Comparison of ENCODE assay signal across 17 cellular contexts in the genomic region with DNA sequence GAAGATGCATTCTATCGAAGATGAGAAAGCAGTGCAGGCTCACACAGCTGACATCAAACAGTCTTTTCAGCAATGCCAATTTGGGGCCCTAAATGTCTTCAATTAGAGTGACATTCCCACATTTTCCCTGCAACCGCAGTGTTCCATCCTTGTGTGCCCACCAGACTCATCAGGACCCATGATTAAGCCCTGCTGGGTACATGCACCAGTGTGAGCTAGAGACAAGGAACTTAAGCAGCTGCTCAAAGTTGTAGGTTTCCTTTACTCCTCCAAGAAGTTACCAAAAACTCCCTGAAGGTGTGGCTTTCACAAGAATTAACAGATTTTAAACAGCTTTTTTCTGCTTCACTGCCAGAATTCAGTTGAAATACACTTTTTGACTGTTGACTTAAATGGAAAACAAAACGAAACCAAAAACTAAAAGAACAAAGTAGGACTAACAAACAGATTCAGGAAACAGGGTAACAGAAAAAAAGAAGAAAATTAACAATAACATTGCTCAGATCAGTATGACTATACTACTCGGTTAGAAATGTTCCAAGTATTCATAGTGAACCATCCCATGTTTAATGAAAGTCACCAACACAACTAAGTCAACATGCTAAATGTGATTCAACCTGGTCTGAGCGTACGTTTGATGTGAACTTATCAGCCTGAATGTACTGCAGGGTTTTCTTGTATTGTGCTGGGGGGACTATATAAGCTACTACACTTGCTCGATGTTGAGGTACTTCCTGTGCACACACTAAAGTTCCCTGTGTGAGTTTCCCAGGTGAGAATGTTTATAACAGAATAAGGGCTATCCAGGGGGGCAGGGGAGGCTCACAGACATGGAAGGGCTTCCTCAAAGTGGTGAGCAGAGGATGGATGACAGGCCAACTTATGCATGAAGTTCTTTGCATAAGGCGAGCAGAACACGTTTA. TPM values are rescaled to one million over a fixed set of nuclear protein-coding genes. Genes with fewer than 3 reads are reported as not detected.
DNase-seq lines count a peak whose midpoint lies in the region; ATAC-seq and TF ChIP-seq lines count a peak whose summit lies in the region.
"Had no signal": no experiment of that assay in that cellular context is flagged by ENCODE, and none has a peak within 500 bp of the region (broad histone marks: within the 10 kb centered on the region; RNA-seq: fewer than 3 reads in every experiment).

No MANE protein-coding gene starts in this region.

- peaks cover 4% of the 10 kb centered on the region for H3K4me1 ChIP-seq in effector memory CD4-positive, alpha-beta T cell (ENCODE audit: control insufficient read depth, insufficient read depth, low read length, poor library complexity, severe bottlenecking)
- H3K4me1 ChIP-seq in right cardiac atrium (ENCODE audit: control insufficient read depth, insufficient read depth, low read length), result no peaks in the 10 kb centered on the region
- H3K4me1 ChIP-seq in A673 (ENCODE audit: insufficient read depth, low read length, poor library complexity, severe bottlenecking), result no peaks in the 10 kb centered on the region
- H3K4me1 ChIP-seq: testis had no signal

- CTCF ChIA-PET in activated CD4-positive, alpha-beta T cell treated with anti-CD3 and anti-CD28 coated beads, Interleukin-2, amount 10 ng/mL, durations not matched to agents 7 days and 5 days (lab: Charles Lee), result interaction anchor here (0.5 to 2.4 kb wide), 11 partner anchors 9 to 135 kb away, joined by 3 to 9 read pairs (median 3); no protein-coding TSS in a partner anchor
- CTCF ChIA-PET in A673 (lab: Charles Lee), result no interaction called here

- no peaks in the 10 kb centered on the region for H3K27me3 Mint-ChIP-seq in activated CD4-positive, alpha-beta T cell treated with anti-CD3 and anti-CD28 coated beads, Interleukin-2, amount 10 ng/mL, durations not matched to agents 7 days and 5 days
- no peaks in the 10 kb centered on the region for H3K27me3 Mint-ChIP-seq in stimulated activated naive CD8-positive, alpha-beta T cell treated with anti-CD3 and anti-CD28 coated beads, Interleukin-15, amount 100 ng/mL, for 72 hours

- peak overlapping the region; percentile 51 for H3K27ac ChIP-seq in effector memory CD4-positive, alpha-beta T cell (ENCODE audit: insufficient read depth, low read length, poor library complexity, severe bottlenecking)
- no peak overlapping the region for H3K27ac ChIP-seq in right cardiac atrium (ENCODE audit: low read length)
- H3K27ac ChIP-seq in A673 (ENCODE audit: low read depth, low read length, poor library complexity, severe bottlenecking), result no peak overlapping the region
- H3K27ac ChIP-seq: testis, WERI-Rb-1 had no signal

- H3K27ac Mint-ChIP-seq in activated CD4-positive, alpha-beta T cell treated with anti-CD3 and anti-CD28 coated beads, Interleukin-2, amount 10 ng/mL, durations not matched to agents 7 days and 5 days, result peak overlapping the region; percentile 92
- peak overlapping the region; percentile 86 to 93 for H3K27ac Mint-ChIP-seq in stimulated activated naive CD8-positive, alpha-beta T cell treated with anti-CD3 and anti-CD28 coated beads, Interleukin-15, amount 100 ng/mL, for 72 hours

- H3K4me3 Mint-ChIP-seq in activated CD4-positive, alpha-beta T cell treated with anti-CD3 and anti-CD28 coated beads, Interleukin-2, amount 10 ng/mL, durations not matched to agents 7 days and 5 days, result peak overlapping the region; percentile 65
- peak overlapping the region; percentile 60 to 72 for H3K4me3 Mint-ChIP-seq in stimulated activated naive CD8-positive, alpha-beta T cell treated with anti-CD3 and anti-CD28 coated beads, Interleukin-15, amount 100 ng/mL, for 72 hours

- ATAC-seq in stimulated activated naive CD8-positive, alpha-beta T cell treated with anti-CD3 and anti-CD28 coated beads, Interleukin-15, amount 100 ng/mL, for 72 hours, result peak; percentile 96
- ATAC-seq in right cardiac atrium, result no peak

- H3K27me3 ChIP-seq in effector memory CD4-positive, alpha-beta T cell (replicated peaks; ENCODE audit: control insufficient read depth, insufficient read depth, low read length, poor library complexity, severe bottlenecking), result no peaks in the 10 kb centered on the region
- no peaks in the 10 kb centered on the region for H3K27me3 ChIP-seq in right cardiac atrium (ENCODE audit: control insufficient read depth, insufficient read depth)
- no peaks in the 10 kb centered on the region for H3K27me3 ChIP-seq in A673 (replicated peaks; ENCODE audit: insufficient read depth, low read depth, low read length, poor library complexity)
- H3K27me3 ChIP-seq: testis had no signal

- DNase-seq in activated CD8-positive, alpha-beta memory T cell treated with anti-CD3 and anti-CD28 coated beads for 24 hours, result peak; percentile 62
- DNase-seq in activated CD8-positive, alpha-beta memory T cell treated with anti-CD3 and anti-CD28 coated beads, Interleukin-2, amount 50 U/mL, for 4 hours, result no peak
- peak; percentile 40 for DNase-seq in activated CD4-positive, alpha-beta T cell treated with anti-CD3 and anti-CD28 coated beads, Interleukin-2, amount 10 ng/mL, durations not matched to agents 7 days and 5 days
- no peak for DNase-seq in effector memory CD4-positive, alpha-beta T cell
- peak in 1 of 2 donors; percentile 19 for DNase-seq in stimulated activated naive CD8-positive, alpha-beta T cell treated with anti-CD3 and anti-CD28 coated beads, Interleukin-15, amount 100 ng/mL, for 72 hours
- DNase-seq in right cardiac atrium, result no peak
- no peak for DNase-seq in effector CD4-positive, alpha-beta T cell
- DNase-seq in A673 (ENCODE audit: low spot score), result no peak
- DNase-seq: EL, hypothalamus, mammary epithelial cell, NCI-H510A treated with DMSO at 0.1 percent for 48 hours, testis, WERI-Rb-1 had no signal

- H3K9me3 ChIP-seq in effector memory CD4-positive, alpha-beta T cell (ENCODE audit: control insufficient read depth, low read length), result no peaks in the 10 kb centered on the region
- H3K9me3 ChIP-seq in right cardiac atrium (ENCODE audit: control insufficient read depth, low read length) (no peaks in the 10 kb centered on the region), A673 (ENCODE audit: low read depth, low read length, poor library complexity, severe bottlenecking) (no peaks in the 10 kb centered on the region)
- H3K9me3 ChIP-seq: testis had no signal

- H3K36me3 ChIP-seq in effector memory CD4-positive, alpha-beta T cell (ENCODE audit: control insufficient read depth, insufficient read depth, low read length), result peaks cover 17% of the 10 kb centered on the region
- H3K36me3 ChIP-seq in A673 (ENCODE audit: insufficient read depth, low read length, poor library complexity, severe bottlenecking), result peaks cover 7% of the 10 kb centered on the region

- H3K4me1 Mint-ChIP-seq in activated CD4-positive, alpha-beta T cell treated with anti-CD3 and anti-CD28 coated beads, Interleukin-2, amount 10 ng/mL, durations not matched to agents 7 days and 5 days, result peaks cover 36% of the 10 kb centered on the region
- peaks cover 36% of the 10 kb centered on the region for H3K4me1 Mint-ChIP-seq in stimulated activated naive CD8-positive, alpha-beta T cell treated with anti-CD3 and anti-CD28 coated beads, Interleukin-15, amount 100 ng/mL, for 72 hours

- H3K36me3 Mint-ChIP-seq in activated CD4-positive, alpha-beta T cell treated with anti-CD3 and anti-CD28 coated beads, Interleukin-2, amount 10 ng/mL, durations not matched to agents 7 days and 5 days (ENCODE audit: low read depth), result peaks cover 35% of the 10 kb centered on the region

- POLR2A ChIA-PET in activated CD4-positive, alpha-beta T cell treated with anti-CD3 and anti-CD28 coated beads, Interleukin-2, amount 10 ng/mL, durations not matched to agents 7 days and 5 days (lab: Charles Lee), result interaction anchor here (0.5 to 1.3 kb wide), 5 partner anchors 22 to 1174 kb away, joined by 3 to 5 read pairs (median 4); no protein-coding TSS in a partner anchor
- POLR2A ChIA-PET in A673 (lab: Charles Lee; ENCODE audit: low non-redundant PET), result no interaction called here

- peak overlapping the region; percentile 31 for H3K4me3 ChIP-seq in effector memory CD4-positive, alpha-beta T cell (ENCODE audit: insufficient read depth, low read depth, low read length, poor library complexity, severe bottlenecking)
- H3K4me3 ChIP-seq in right cardiac atrium (ENCODE audit: low read length) (no peak overlapping the region), A673 (ENCODE audit: low read depth, low read length, poor library complexity, severe bottlenecking) (no peak overlapping the region)
- H3K4me3 ChIP-seq: testis had no signal

- H3K9me3 Mint-ChIP-seq in activated CD4-positive, alpha-beta T cell treated with anti-CD3 and anti-CD28 coated beads, Interleukin-2, amount 10 ng/mL, durations not matched to agents 7 days and 5 days, result no peaks in the 10 kb centered on the region
- H3K9me3 Mint-ChIP-seq in stimulated activated naive CD8-positive, alpha-beta T cell treated with anti-CD3 and anti-CD28 coated beads, Interleukin-15, amount 100 ng/mL, for 72 hours, result no peaks in the 10 kb centered on the region

- intact Hi-C loops in right cardiac atrium (cut with DNase I), result no loop called here
- intact Hi-C loops in A673 (cut with micrococcal nuclease; ENCODE audit: unreplicated experiment), result no loop called here

- 84% methylated on average over 9 of the region's 9 CpGs for WGBS in right cardiac atrium

- TF ChIP-seq CTCF in A673 (conservative IDR thresholded peaks at IDR 0.05; ENCODE audit: low read depth, low read length), result no peak

- BruUV-seq in A673 (replicated peaks; lab: Mats Ljungman, UMichigan), result no TSS peak

RNA-seq across cellular contexts. Expression of a gene that starts 22.3 kb away (rescaled TPM):
- total RNA-seq in activated CD4-positive, alpha-beta T cell treated with anti-CD3 and anti-CD28 coated beads, Interleukin-2, amount 10 ng/mL, durations not matched to agents 7 days and 5 days, result 10 to 100 TPM; 24.9 to 28.5 TPM
- 10 to 100 TPM; 16.3 to 17.7 (median 16.9) TPM for total RNA-seq in right cardiac atrium
- 11.8 TPM for polyA plus RNA-seq in right cardiac atrium
- 34.4 and 34.7 TPM in 2 replicates for total RNA-seq in A673 (2021)

RNA-seq across cellular contexts. Expression of a gene that starts 27.8 kb away (rescaled TPM):
- total RNA-seq in activated CD4-positive, alpha-beta T cell treated with anti-CD3 and anti-CD28 coated beads, Interleukin-2, amount 10 ng/mL, durations not matched to agents 7 days and 5 days, result 1 to 10 TPM; 6.9 to 7.2 TPM
- total RNA-seq in right cardiac atrium (not detected), A673 (2021) (not detected in 2 replicates)
- not detected for polyA plus RNA-seq in right cardiac atrium
- total RNA-seq: astrocyte, endothelial cell of umbilical vein, posterior vena cava, testis had no signal
- polyA plus RNA-seq: endothelial cell of umbilical vein had no signal

Comparison
In these comparisons a context has a peak if more than half of its experiments do, and no peak if none do; other contexts are left out.
1. DNase-seq: peak in activated CD8-positive, alpha-beta memory T cell treated with anti-CD3 and anti-CD28 coated beads for 24 hours (single experiment) and activated CD4-positive, alpha-beta T cell treated with anti-CD3 and anti-CD28 coated beads, Interleukin-2, amount 10 ng/mL, durations not matched to agents 7 days and 5 days (single experiment); none in activated CD8-positive, alpha-beta memory T cell treated with anti-CD3 and anti-CD28 coated beads, Interleukin-2, amount 50 U/mL, for 4 hours (single experiment), effector memory CD4-positive, alpha-beta T cell (0 of 3), right cardiac atrium (0 of 3), effector CD4-positive, alpha-beta T cell (single experiment) and A673 (single experiment).